In genomic region chr20:8654486-8654885, GRCh38 we compare ENCODE assay signal across 27 cellular contexts.
"Had no signal": no experiment of that assay in that cellular context is flagged by ENCODE, and none has a peak within 500 bp of the region (broad histone marks: within the 10 kb centered on the region; RNA-seq: fewer than 3 reads in every experiment).

No MANE protein-coding gene starts in this region.

- H3K27me3 ChIP-seq: neutrophil, pancreas, right lobe of liver, spleen, stomach, thyroid gland, tibial nerve, upper lobe of left lung, vagina had no signal

- FAIRE-seq: pancreas, urothelium cell line had no signal

- H3K4me2 ChIP-seq: smooth muscle cell had no signal

- ATAC-seq: naive thymus-derived CD8-positive, alpha-beta T cell; natural killer cell treated with Interleukin-12 subunit alpha and Interleukin-12 subunit beta and Interleukin-15 and Interleukin-18, amount 100 ng/mL, for 72 hours; pancreas; stimulated activated effector memory CD8-positive, alpha-beta T cell treated with anti-CD3 and anti-CD28 coated beads, Interleukin-12 subunit alpha, Interleukin-12 subunit beta, amount 100 ng/mL, for 72 hours; stimulated activated naive B cell treated with anti-CD40 and anti-IgM and Interleukin-4, amounts not matched to agents 10 μg/mL and 1 μg/mL and 100 μg/mL, for 72 hours had no signal

- H3K9me3 ChIP-seq: neutrophil, pancreas, prostate gland, right lobe of liver, spleen, stomach, thoracic aorta, thyroid gland, tibial nerve, upper lobe of left lung, vagina had no signal

- H3K36me3 ChIP-seq: neutrophil, pancreas, prostate gland, right lobe of liver, spleen, stomach, thoracic aorta, thyroid gland, upper lobe of left lung, vagina had no signal

- DNase-seq: naive thymus-derived CD8-positive, alpha-beta T cell; nephron progenitor cell; nucleus accumbens; pancreas; right cardiac atrium; right lobe of liver; spleen; stimulated activated CD4-positive, alpha-beta T cell treated with anti-CD3 and anti-CD28 coated beads, Interleukin-12 subunit alpha, Interleukin-12 subunit beta, amount 100 ng/mL, for 4 hours; stimulated activated CD4-positive, alpha-beta T cell treated with anti-CD3 and anti-CD28 coated beads, Interleukin-1b, Interleukin-23, amount 100 ng/mL, for 48 hours; stimulated activated CD4-positive, alpha-beta T cell treated with anti-CD3 and anti-CD28 coated beads, Interleukin-4, amount 100 ng/mL, for 1 hour; stimulated activated CD4-positive, alpha-beta T cell treated with anti-CD3 and anti-CD28 coated beads, Interleukin-4, amount 100 ng/mL, for 4 hours; stimulated activated naive B cell treated with anti-CD40 and anti-IgM and Interleukin-4, amounts not matched to agents 10 μg/mL and 1 μg/mL and 100 μg/mL, for 72 hours; stimulated activated naive CD4-positive, alpha-beta T cell treated with Interleukin-2 at 50 U/mL for 16 hours; stomach; thyroid gland; trophoblast cell; upper lobe of left lung had no signal

- H3K27ac ChIP-seq: neutrophil, pancreas, prostate gland, right lobe of liver, spleen, stomach, thoracic aorta, thyroid gland, tibial nerve, upper lobe of left lung, vagina had no signal

- H3K4me1 ChIP-seq: pancreas, prostate gland, spleen, stomach, thyroid gland, upper lobe of left lung, vagina had no signal

- H3K4me3 ChIP-seq: pancreas, prostate gland, right lobe of liver, skin epidermis, smooth muscle cell, spleen, stomach, thoracic aorta, thyroid gland, tibial nerve, upper lobe of left lung, vagina had no signal
